Comparison of ENCODE assay signal across 13 cellular contexts in the genomic region with DNA sequence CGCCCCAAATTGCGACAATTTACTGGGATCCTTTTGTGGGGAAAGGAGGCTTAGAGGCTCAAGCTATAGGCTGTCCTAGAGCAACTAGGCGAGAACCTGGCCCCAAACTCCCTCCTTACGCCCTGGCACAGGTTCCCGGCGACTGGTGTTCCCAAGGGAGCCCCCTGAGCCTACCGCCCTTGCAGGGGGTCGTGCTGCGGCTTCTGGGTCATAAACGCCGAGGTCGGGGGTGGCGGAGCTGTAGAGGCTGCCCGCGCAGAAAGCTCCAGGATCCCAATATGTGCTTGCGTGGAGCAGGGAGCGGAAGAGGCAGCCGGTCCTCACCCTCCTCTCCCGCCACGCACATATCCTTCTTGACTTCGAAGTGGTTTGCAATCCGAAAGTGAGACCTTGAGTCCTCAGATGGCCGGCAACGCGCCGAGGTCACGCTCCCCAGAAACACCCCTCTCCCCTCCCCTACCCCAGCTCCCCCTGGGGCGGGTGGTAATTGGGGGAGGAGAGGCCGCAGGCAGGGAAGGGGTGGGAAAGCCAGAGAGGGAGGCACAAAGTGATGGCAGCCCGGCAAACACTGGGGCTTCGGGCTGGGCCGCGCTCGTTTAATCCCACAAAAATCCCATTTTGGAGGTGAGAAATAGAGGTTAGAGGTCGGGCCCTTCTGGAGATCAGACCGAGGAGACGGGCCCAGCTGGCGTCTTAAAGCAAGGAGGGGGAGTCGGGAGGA. TPM values are rescaled to one million over a fixed set of nuclear protein-coding genes. Genes with fewer than 3 reads are reported as not detected.
DNase-seq lines count a peak whose midpoint lies in the region; ATAC-seq lines count a peak whose summit lies in the region.
"Had no signal": no experiment of that assay in that cellular context is flagged by ENCODE, and none has a peak within 500 bp of the region (broad histone marks: within the 10 kb centered on the region; RNA-seq: fewer than 3 reads in every experiment).

No MANE protein-coding gene starts in this region.

- CTCF ChIA-PET in T-cell (lab: Charles Lee) = no interaction called here

- peak overlapping the region; percentile 94 for H3K9ac ChIP-seq in skeletal muscle satellite cell (ENCODE audit: low read depth, low read length)

- ATAC-seq in activated T-cell treated with anti-CD3 and anti-CD28 coated beads, Interleukin-2, amount 50 U/mL, for 4 hours = no peak
- ATAC-seq in T-cell (replicated peaks in 1 of 4) (no peak), HG03457 (IDR thresholded peaks at IDR 0.05; ENCODE audit: unreplicated experiment) (no peak)

- H3K4me3 ChIP-seq in skeletal muscle satellite cell (ENCODE audit: low read length) = peak overlapping the region; percentile 80
- H3K4me3 ChIP-seq: vagina had no signal

- peak overlapping the region; percentile 99 for H3K4me2 ChIP-seq in skeletal muscle satellite cell (ENCODE audit: low read length)

- no peak overlapping the region for H3K27ac Mint-ChIP-seq in T-cell

- H3K9me3 Mint-ChIP-seq in activated T-cell treated with anti-CD3 and anti-CD28 coated beads, Interleukin-2, amount 50 U/mL, for 4 hours = no peaks in the 10 kb centered on the region
- no peaks in the 10 kb centered on the region for H3K9me3 Mint-ChIP-seq in T-cell

- peaks cover 50% of the 10 kb centered on the region for H3K4me1 Mint-ChIP-seq in activated T-cell treated with anti-CD3 and anti-CD28 coated beads, Interleukin-2, amount 50 U/mL, for 4 hours (ENCODE audit: low read depth)
- H3K4me1 Mint-ChIP-seq in T-cell = peaks cover 43 to 56% (median 54%) of the 10 kb centered on the region in 3 donors

- peak overlapping the region; percentile 16 for H3K4me3 Mint-ChIP-seq in activated T-cell treated with anti-CD3 and anti-CD28 coated beads, Interleukin-2, amount 50 U/mL, for 4 hours
- peak overlapping the region in 2 of 3 donors; percentile 4 to 77 for H3K4me3 Mint-ChIP-seq in T-cell

- no peak for DNase-seq in activated T-cell treated with anti-CD3 and anti-CD28 coated beads, Interleukin-2, amount 50 U/mL, for 4 hours
- no peak for DNase-seq in activated T-cell treated with anti-CD3 and anti-CD28 coated beads, Interleukin-2, amount 50 U/mL, for 1 hour
- DNase-seq in T-cell (no peak), islet precursor cell (peak; percentile 49), DMS53 treated with DMSO at 0.1 percent for 48 hours (lab: John Stamatoyannopoulos, UW; ENCODE audit: unreplicated experiment) (no peak), NCI-H510A treated with DMSO at 0.1 percent for 48 hours (lab: John Stamatoyannopoulos, UW) (no peak)
- DNase-seq: activated CD4-positive, CD25-positive, alpha-beta regulatory T cell; NCI-H1930; occipital lobe had no signal

- no peaks in the 10 kb centered on the region for H3K36me3 Mint-ChIP-seq in activated T-cell treated with anti-CD3 and anti-CD28 coated beads, Interleukin-2, amount 50 U/mL, for 4 hours (ENCODE audit: insufficient read depth)
- H3K36me3 Mint-ChIP-seq in T-cell = no peaks in the 10 kb centered on the region

- H3K36me3 ChIP-seq in skeletal muscle satellite cell (ENCODE audit: insufficient read depth, low read length) = peaks cover 14% of the 10 kb centered on the region
- H3K36me3 ChIP-seq: vagina had no signal

- no peaks in the 10 kb centered on the region for H3K27me3 ChIP-seq in skeletal muscle satellite cell (ENCODE audit: control insufficient read depth, insufficient read depth, low read length)

- H3K27me3 Mint-ChIP-seq in activated T-cell treated with anti-CD3 and anti-CD28 coated beads, Interleukin-2, amount 50 U/mL, for 4 hours (ENCODE audit: low read depth) = peaks cover 86% of the 10 kb centered on the region
- H3K27me3 Mint-ChIP-seq in T-cell = peaks cover 70 to 80% of the 10 kb centered on the region in 2 donors

- H3K4me1 ChIP-seq in skeletal muscle satellite cell (ENCODE audit: control insufficient read depth, insufficient read depth, low read length) = peaks cover 19% of the 10 kb centered on the region

- POLR2A ChIA-PET in T-cell (lab: Charles Lee) = no interaction called here

- H3K9me3 ChIP-seq in skeletal muscle satellite cell (replicated peaks; ENCODE audit: low read length) = no peaks in the 10 kb centered on the region
- H3K9me3 ChIP-seq: vagina had no signal

RNA-seq across cellular contexts. Expression of gene SIM2, which starts 6.2 kb away (rescaled TPM):
- under 1 TPM in 2 of 3 donors, not detected in 1; 0.18 to 0.24 TPM for total RNA-seq in activated T-cell treated with anti-CD3 and anti-CD28 coated beads, Interleukin-2, amount 50 U/mL, for 4 hours
- total RNA-seq in T-cell = under 1 TPM in 3 of 5 donors, not detected in 2; 0.10 to 0.16 (median 0.12) TPM
- under 0.01 and 0.25 TPM in 2 replicates for total RNA-seq in skeletal muscle satellite cell (2012; rRNA removed)
- total RNA-seq: lung microvascular endothelial cell, occipital lobe, vagina had no signal
